1 cellular context compared by ENCODE assay signal in the genomic region with DNA sequence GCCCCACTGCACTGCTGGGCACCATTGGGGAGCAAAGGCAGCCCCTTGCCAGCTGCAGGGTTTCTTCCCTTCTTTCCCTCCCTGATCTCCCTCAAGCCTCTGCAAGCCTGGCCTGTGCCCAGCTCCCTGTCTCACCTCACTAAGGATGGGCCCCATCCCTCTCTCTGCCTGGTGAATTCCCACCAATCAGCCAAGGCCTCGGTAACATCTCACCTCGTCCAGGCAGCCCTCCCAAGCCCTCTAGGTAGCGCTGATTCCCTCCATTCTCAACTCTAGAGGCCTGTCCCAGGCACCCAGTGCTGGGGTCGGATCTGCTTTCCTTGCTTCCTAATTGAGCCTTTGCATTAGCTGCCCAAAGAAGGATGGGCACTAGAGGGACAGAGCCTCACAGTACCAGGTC.
TF ChIP-seq lines count a peak whose summit lies in the region.

No MANE protein-coding gene starts in this region.

TF ChIP-seq in WTC11, 78 proteins besides CTCF, POLR2A, EP300 and RAD21 (continued from another document):
- TF ChIP-seq, protein P1, sequence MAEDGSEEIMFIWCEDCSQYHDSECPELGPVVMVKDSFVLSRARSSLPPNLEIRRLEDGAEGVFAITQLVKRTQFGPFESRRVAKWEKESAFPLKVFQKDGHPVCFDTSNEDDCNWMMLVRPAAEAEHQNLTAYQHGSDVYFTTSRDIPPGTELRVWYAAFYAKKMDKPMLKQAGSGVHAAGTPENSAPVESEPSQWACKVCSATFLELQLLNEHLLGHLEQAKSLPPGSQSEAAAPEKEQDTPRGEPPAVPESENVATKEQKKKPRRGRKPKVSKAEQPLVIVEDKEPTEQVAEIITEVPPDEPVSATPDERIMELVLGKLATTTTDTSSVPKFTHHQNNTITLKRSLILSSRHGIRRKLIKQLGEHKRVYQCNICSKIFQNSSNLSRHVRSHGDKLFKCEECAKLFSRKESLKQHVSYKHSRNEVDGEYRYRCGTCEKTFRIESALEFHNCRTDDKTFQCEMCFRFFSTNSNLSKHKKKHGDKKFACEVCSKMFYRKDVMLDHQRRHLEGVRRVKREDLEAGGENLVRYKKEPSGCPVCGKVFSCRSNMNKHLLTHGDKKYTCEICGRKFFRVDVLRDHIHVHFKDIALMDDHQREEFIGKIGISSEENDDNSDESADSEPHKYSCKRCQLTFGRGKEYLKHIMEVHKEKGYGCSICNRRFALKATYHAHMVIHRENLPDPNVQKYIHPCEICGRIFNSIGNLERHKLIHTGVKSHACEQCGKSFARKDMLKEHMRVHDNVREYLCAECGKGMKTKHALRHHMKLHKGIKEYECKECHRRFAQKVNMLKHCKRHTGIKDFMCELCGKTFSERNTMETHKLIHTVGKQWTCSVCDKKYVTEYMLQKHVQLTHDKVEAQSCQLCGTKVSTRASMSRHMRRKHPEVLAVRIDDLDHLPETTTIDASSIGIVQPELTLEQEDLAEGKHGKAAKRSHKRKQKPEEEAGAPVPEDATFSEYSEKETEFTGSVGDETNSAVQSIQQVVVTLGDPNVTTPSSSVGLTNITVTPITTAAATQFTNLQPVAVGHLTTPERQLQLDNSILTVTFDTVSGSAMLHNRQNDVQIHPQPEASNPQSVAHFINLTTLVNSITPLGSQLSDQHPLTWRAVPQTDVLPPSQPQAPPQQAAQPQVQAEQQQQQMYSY (CRISPR knock-in tag; IDR thresholded peaks at IDR 0.05) = no peak
- TF ChIP-seq SP1 (CRISPR knock-in tag; conservative IDR thresholded peaks at IDR 0.05) (no peak), SMAD3 (CRISPR knock-in tag; IDR thresholded peaks at IDR 0.05; ENCODE audit: borderline replicate concordance) (no peak), EMX1 (CRISPR knock-in tag; IDR thresholded peaks at IDR 0.05) (no peak)
- TF ChIP-seq, protein P2, sequence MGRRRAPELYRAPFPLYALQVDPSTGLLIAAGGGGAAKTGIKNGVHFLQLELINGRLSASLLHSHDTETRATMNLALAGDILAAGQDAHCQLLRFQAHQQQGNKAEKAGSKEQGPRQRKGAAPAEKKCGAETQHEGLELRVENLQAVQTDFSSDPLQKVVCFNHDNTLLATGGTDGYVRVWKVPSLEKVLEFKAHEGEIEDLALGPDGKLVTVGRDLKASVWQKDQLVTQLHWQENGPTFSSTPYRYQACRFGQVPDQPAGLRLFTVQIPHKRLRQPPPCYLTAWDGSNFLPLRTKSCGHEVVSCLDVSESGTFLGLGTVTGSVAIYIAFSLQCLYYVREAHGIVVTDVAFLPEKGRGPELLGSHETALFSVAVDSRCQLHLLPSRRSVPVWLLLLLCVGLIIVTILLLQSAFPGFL (CRISPR knock-in tag; IDR thresholded peaks at IDR 0.05; ENCODE audit: borderline replicate concordance) = no peak
- TF ChIP-seq, protein P3, sequence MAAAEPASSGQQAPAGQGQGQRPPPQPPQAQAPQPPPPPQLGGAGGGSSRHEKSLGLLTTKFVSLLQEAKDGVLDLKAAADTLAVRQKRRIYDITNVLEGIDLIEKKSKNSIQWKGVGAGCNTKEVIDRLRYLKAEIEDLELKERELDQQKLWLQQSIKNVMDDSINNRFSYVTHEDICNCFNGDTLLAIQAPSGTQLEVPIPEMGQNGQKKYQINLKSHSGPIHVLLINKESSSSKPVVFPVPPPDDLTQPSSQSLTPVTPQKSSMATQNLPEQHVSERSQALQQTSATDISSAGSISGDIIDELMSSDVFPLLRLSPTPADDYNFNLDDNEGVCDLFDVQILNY (CRISPR knock-in tag; IDR thresholded peaks at IDR 0.05) = no peak
- TF ChIP-seq, protein P4, sequence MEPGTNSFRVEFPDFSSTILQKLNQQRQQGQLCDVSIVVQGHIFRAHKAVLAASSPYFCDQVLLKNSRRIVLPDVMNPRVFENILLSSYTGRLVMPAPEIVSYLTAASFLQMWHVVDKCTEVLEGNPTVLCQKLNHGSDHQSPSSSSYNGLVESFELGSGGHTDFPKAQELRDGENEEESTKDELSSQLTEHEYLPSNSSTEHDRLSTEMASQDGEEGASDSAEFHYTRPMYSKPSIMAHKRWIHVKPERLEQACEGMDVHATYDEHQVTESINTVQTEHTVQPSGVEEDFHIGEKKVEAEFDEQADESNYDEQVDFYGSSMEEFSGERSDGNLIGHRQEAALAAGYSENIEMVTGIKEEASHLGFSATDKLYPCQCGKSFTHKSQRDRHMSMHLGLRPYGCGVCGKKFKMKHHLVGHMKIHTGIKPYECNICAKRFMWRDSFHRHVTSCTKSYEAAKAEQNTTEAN (CRISPR knock-in tag; IDR thresholded peaks at IDR 0.05) = no peak
- TF ChIP-seq, protein P5, sequence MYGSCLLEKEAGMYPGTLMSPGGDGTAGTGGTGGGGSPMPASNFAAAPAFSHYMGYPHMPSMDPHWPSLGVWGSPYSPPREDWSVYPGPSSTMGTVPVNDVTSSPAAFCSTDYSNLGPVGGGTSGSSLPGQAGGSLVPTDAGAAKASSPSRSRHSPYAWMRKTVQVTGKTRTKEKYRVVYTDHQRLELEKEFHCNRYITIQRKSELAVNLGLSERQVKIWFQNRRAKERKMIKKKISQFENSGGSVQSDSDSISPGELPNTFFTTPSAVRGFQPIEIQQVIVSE (CRISPR knock-in tag; IDR thresholded peaks at IDR 0.05; ENCODE audit: borderline replicate concordance) = no peak
